In genomic region chr19:44745386-44745831, GRCh38 we compare ENCODE assay signal across 8 cellular contexts. TPM values are rescaled to one million over a fixed set of nuclear protein-coding genes. Genes with fewer than 3 reads are reported as not detected.
DNase-seq lines count a peak whose midpoint lies in the region; ATAC-seq, FAIRE-seq and TF ChIP-seq lines count a peak whose summit lies in the region.

No MANE protein-coding gene starts in this region.

- DNase-seq in A549 (ENCODE audit: low read depth in 1 of 2, low spot score in 1 of 2) (peak; percentile 80 to 95), HT1080 (ENCODE audit: low read depth) (peak; percentile 43), mucosa of descending colon (peak; percentile 83 to 90 (median 85)), WERI-Rb-1 (no peak), hippocampal formation (lab: John Stamatoyannopoulos, UW) (no peak)
- DNase-seq in central memory CD8-positive, alpha-beta T cell (ENCODE audit: low spot score in 2 of 2) = no peak
- no peak for DNase-seq in activated CD8-positive, alpha-beta memory T cell treated with anti-CD3 and anti-CD28 coated beads for 24 hours

- peak overlapping the region; percentile 69 for H3K4me2 ChIP-seq in A549

- H3K27me3 Mint-ChIP-seq in central memory CD8-positive, alpha-beta T cell = no peaks in the 10 kb centered on the region

- peak; percentile 86 for FAIRE-seq in A549 (lab: Jason Lieb, UNC)

- no peaks in the 10 kb centered on the region for H3K27me3 ChIP-seq in WERI-Rb-1 (ENCODE audit: insufficient read depth, low read depth, severe bottlenecking)

- peaks cover 15% of the 10 kb centered on the region for H3K36me3 Mint-ChIP-seq in central memory CD8-positive, alpha-beta T cell (ENCODE audit: insufficient read depth)

- H3K36me3 ChIP-seq in mucosa of descending colon (ENCODE audit: low read depth) = no peaks in the 10 kb centered on the region
- no peaks in the 10 kb centered on the region for H3K36me3 ChIP-seq in WERI-Rb-1

- CTCF ChIA-PET in A549 (lab: Yijun Ruan, JAX) = interaction anchor here (0.9 to 42.5 kb wide), 4 partner anchors 19 to 65 kb away, joined by 3 to 1899 read pairs (median 134); partner anchors contain the start of genes BCL3 and CBLC

- peaks cover 40% of the 10 kb centered on the region for H3K4me1 Mint-ChIP-seq in central memory CD8-positive, alpha-beta T cell

- H3K4me3 Mint-ChIP-seq in central memory CD8-positive, alpha-beta T cell = peak overlapping the region; percentile 85

- H3K27ac ChIP-seq in A549 (peak overlapping the region; percentile 92 to 99), WERI-Rb-1 (no peak overlapping the region)

- TF ChIP-seq EP300 in A549 (IDR thresholded peaks at IDR 0.05) = peak in 1 of 2 experiments; percentile 69; a peak in 2 of 5 replicates

- H3K4me3 ChIP-seq in A549 (no peak overlapping the region), mucosa of descending colon (no peak overlapping the region), WERI-Rb-1 (ENCODE audit: low read depth, low read length) (no peak overlapping the region)

- ATAC-seq in A549 (peak; percentile 13 to 42; a peak in 5 of 6 replicates), mucosa of descending colon (peak; percentile 41), GM18909 (IDR thresholded peaks at IDR 0.05; ENCODE audit: poor library complexity, unreplicated experiment) (no peak)
- no peak for ATAC-seq in central memory CD8-positive, alpha-beta T cell (replicated peaks; ENCODE audit: extremely low read depth, poor library complexity, severe bottlenecking)

- H3K9me3 ChIP-seq in A549 (no peaks in the 10 kb centered on the region), mucosa of descending colon (no peaks in the 10 kb centered on the region), WERI-Rb-1 (ENCODE audit: severe bottlenecking) (no peaks in the 10 kb centered on the region)

- TF ChIP-seq POLR2A in A549 (IDR thresholded peaks at IDR 0.05; ENCODE audit: low read length) = no peak

- no peaks in the 10 kb centered on the region for H3K9me3 Mint-ChIP-seq in central memory CD8-positive, alpha-beta T cell

- H3K4me1 ChIP-seq in A549 (peaks cover 72% of the 10 kb centered on the region), mucosa of descending colon (ENCODE audit: low read depth) (peaks cover 70% of the 10 kb centered on the region)

- intact Hi-C loops in mucosa of descending colon (cut with DNase I, micrococcal nuclease) = no loop called here

- peak overlapping the region; percentile 93 for H3K27ac Mint-ChIP-seq in central memory CD8-positive, alpha-beta T cell (ENCODE audit: low read depth)

- 13% methylated on average over 8 of the region's 9 CpGs for WGBS in A549 (ENCODE audit: missing lambda C conversion rate)

- TF ChIP-seq RAD21 in A549 (conservative IDR thresholded peaks at IDR 0.05 in 1 of 2, IDR thresholded peaks at IDR 0.05 in 1 of 2) = peak in 1 of 2 experiments; percentile 4; a peak in 1 of 5 replicates

- POLR2A ChIA-PET in A549 (lab: Yijun Ruan, JAX) = interaction anchor here (0.9 to 1.5 kb wide), 7 partner anchors 8 to 99 kb away, joined by 3 to 20 read pairs (median 4); no protein-coding TSS in a partner anchor

- TF ChIP-seq CTCF in A549 (IDR thresholded peaks at IDR 0.05) (no peak), mucosa of descending colon (IDR thresholded peaks at IDR 0.05) (no peak), WERI-Rb-1 (IDR thresholded peaks at IDR 0.05; ENCODE audit: low read depth, low read length) (no peak)

TF ChIP-seq in A549, 52 proteins besides CTCF, POLR2A, EP300 and RAD21:
- TF ChIP-seq ZFP36 (IDR thresholded peaks at IDR 0.05; ENCODE audit: borderline replicate concordance, partially characterized antibody) (peak; percentile 66), FOXS1 (CRISPR knock-in tag; IDR thresholded peaks at IDR 0.05) (0 out of 2 replicates have a peak, but pooled peaks have one; percentile 35), JUN (IDR thresholded peaks at IDR 0.05) (peak; percentile 66 to 86; a peak in 4 of 5 replicates), MAX (IDR thresholded peaks at IDR 0.05) (peak; percentile 28; the same call in 1 of the 2 replicates), SMC3 (IDR thresholded peaks at IDR 0.05) (0 out of 3 replicates have a peak, but pooled peaks have one; percentile 22), PHF8 (IDR thresholded peaks at IDR 0.05; ENCODE audit: borderline replicate concordance, low read depth) (no peak), NPAS2 (CRISPR knock-in tag; IDR thresholded peaks at IDR 0.05; ENCODE audit: borderline replicate concordance) (no peak)

RNA-seq across cellular contexts. Expression of gene BCL3, which starts 3.1 kb away (rescaled TPM):
- polyA plus RNA-seq in A549 (2011; rRNA removed) (22.6 and 25.3 TPM in 2 replicates), A549 (2017; fragmentation: RNase III; extraction: RNeasy Plus Mini Kit Qiagen cat#74134 plus additional on column Dnase treatment) (49.6 to 80.7 TPM (median 72.1 TPM) in 3 replicates)
- polyA plus RNA-seq in A549 (2012; cell fraction: cytosol; rRNA removed) = 103 and 138 TPM in 2 replicates
- polyA plus RNA-seq in A549 (2012; cell fraction: nucleus; rRNA removed) = 302 and 387 TPM in 2 replicates
- 27.4 and 33.8 TPM in 2 replicates for polyA minus RNA-seq in A549 (2011; rRNA and poly(A)+ RNA removed)
- total RNA-seq in HT1080 (2014; rRNA removed; shearing (Covaris generic)) = 4.0 and 5.2 TPM in 2 replicates
- polyA plus RNA-seq in HT1080 (2015; cell fraction: cytosol; rRNA removed) = 23.4 and 25.1 TPM in 2 replicates
- 27.8 and 30.2 TPM in 2 replicates for polyA plus RNA-seq in HT1080 (2015; cell fraction: nucleus; rRNA removed)
- total RNA-seq in mucosa of descending colon = 100 to 1,000 TPM in 1 of 3 donors, 10 to 100 TPM in 2; 78.9 to 145 (median 90.6) TPM

RNA-seq across cellular contexts. Expression of gene CBLC, which starts 32.3 kb away (rescaled TPM):
- not detected in 2 replicates for polyA plus RNA-seq in A549 (2011; rRNA removed)
- 0.09 and 0.16 TPM in 2 replicates for polyA plus RNA-seq in A549 (2012; cell fraction: cytosol; rRNA removed)
- 0.16 and 0.21 TPM in 2 replicates for polyA plus RNA-seq in A549 (2012; cell fraction: nucleus; rRNA removed)
- polyA plus RNA-seq in A549 (2017; fragmentation: RNase III; extraction: RNeasy Plus Mini Kit Qiagen cat#74134 plus additional on column Dnase treatment) = not detected in 3 replicates
- polyA minus RNA-seq in A549 (2011; rRNA and poly(A)+ RNA removed) = 0.29 TPM in 1 of 2 replicates, not detected in the other
- total RNA-seq in HT1080 (2014; rRNA removed; shearing (Covaris generic)) = 0.33 TPM in 1 of 2 replicates, not detected in the other
- not detected in 2 replicates for polyA plus RNA-seq in HT1080 (2015; cell fraction: cytosol; rRNA removed)
- polyA plus RNA-seq in HT1080 (2015; cell fraction: nucleus; rRNA removed) = not detected in 2 replicates
- total RNA-seq in mucosa of descending colon = 10 to 100 TPM; 36.5 to 92.6 (median 59.1) TPM

RNA-seq across cellular contexts. Expression of gene CEACAM16, which starts 46.5 kb away (rescaled TPM):
- polyA plus RNA-seq in A549 (2011; rRNA removed) (not detected in 2 replicates), A549 (2017; fragmentation: RNase III; extraction: RNeasy Plus Mini Kit Qiagen cat#74134 plus additional on column Dnase treatment) (0.08 to 0.11 TPM in 2 of 3 replicates, not detected in the other)
- polyA plus RNA-seq in A549 (2012; cell fraction: cytosol; rRNA removed) = 0.03 TPM in 1 of 2 replicates, not detected in the other
- polyA plus RNA-seq in A549 (2012; cell fraction: nucleus; rRNA removed) = 0.34 and 0.50 TPM in 2 replicates
- polyA minus RNA-seq in A549 (2011; rRNA and poly(A)+ RNA removed) = 0.34 and 0.58 TPM in 2 replicates
- not detected in 2 replicates for total RNA-seq in HT1080 (2014; rRNA removed; shearing (Covaris generic))
- polyA plus RNA-seq in HT1080 (2015; cell fraction: cytosol; rRNA removed) = not detected in 2 replicates
- not detected in 2 replicates for polyA plus RNA-seq in HT1080 (2015; cell fraction: nucleus; rRNA removed)
- total RNA-seq in mucosa of descending colon = under 1 TPM in 1 of 3 donors, not detected in 2; 0.17 TPM

Comparison
In these comparisons a context has a peak if more than half of its experiments do, and no peak if none do; other contexts are left out.
1. ATAC-seq: peak in A549 (2 of 2) and mucosa of descending colon (single experiment); none in central memory CD8-positive, alpha-beta T cell (single experiment) and GM18909 (single experiment).
2. DNase-seq: peak in A549 (2 of 2), HT1080 (single experiment) and mucosa of descending colon (3 of 3); none in central memory CD8-positive, alpha-beta T cell (0 of 2), WERI-Rb-1 (single experiment), hippocampal formation (0 of 2) and activated CD8-positive, alpha-beta memory T cell treated with anti-CD3 and anti-CD28 coated beads for 24 hours (single experiment).
3. RNA of gene BCL3, which starts 3.1 kb away (total RNA-seq): 78.9 to 145 TPM in mucosa of descending colon; 4.0 to 5.2 TPM in HT1080; every median in the first group is over 10 times any median in the second.
4. RNA of gene CBLC, which starts 32.3 kb away (total RNA-seq): 36.5 to 92.6 TPM in mucosa of descending colon; 0.33 TPM in HT1080; every median in the first group is over 10 times any median in the second.